ENCODE assay signal across 1 cellular context in the genomic region with DNA sequence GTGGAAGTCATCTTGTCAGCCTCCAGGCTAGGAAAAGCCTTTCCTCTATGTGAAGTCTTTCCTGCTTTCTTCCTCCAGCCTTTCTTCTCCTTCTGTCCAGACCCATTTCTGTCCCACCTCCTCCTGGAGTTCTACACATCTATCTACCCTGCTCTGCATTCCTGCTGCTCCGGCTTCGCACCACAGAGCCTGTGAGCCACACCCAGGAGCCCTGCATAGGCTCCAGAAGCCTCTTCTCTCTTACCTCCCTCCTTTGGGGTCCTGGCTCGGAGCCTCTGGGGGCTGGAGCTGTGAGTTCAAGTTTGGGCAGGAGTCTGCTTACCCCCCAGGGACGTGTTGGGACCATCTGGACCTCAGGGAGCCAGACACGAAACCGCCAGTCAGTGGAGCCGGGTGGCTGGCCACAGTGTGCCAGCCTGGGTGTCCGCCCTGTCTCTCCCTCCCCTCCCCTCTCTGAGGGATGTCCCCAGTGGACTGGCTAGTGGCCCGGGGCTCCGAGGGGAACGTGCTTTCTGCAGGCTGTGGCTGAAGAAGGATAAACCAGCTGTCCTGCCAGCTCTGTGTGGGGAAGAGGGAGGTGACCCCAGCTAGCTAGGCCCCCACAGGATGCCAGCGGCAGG.
TF ChIP-seq lines count a peak whose summit lies in the region.

No MANE protein-coding gene starts in this region.

TF ChIP-seq in GM23338, 12 proteins besides CTCF, POLR2A, EP300 and RAD21 (continued from another document):
- TF ChIP-seq, protein P1, sequence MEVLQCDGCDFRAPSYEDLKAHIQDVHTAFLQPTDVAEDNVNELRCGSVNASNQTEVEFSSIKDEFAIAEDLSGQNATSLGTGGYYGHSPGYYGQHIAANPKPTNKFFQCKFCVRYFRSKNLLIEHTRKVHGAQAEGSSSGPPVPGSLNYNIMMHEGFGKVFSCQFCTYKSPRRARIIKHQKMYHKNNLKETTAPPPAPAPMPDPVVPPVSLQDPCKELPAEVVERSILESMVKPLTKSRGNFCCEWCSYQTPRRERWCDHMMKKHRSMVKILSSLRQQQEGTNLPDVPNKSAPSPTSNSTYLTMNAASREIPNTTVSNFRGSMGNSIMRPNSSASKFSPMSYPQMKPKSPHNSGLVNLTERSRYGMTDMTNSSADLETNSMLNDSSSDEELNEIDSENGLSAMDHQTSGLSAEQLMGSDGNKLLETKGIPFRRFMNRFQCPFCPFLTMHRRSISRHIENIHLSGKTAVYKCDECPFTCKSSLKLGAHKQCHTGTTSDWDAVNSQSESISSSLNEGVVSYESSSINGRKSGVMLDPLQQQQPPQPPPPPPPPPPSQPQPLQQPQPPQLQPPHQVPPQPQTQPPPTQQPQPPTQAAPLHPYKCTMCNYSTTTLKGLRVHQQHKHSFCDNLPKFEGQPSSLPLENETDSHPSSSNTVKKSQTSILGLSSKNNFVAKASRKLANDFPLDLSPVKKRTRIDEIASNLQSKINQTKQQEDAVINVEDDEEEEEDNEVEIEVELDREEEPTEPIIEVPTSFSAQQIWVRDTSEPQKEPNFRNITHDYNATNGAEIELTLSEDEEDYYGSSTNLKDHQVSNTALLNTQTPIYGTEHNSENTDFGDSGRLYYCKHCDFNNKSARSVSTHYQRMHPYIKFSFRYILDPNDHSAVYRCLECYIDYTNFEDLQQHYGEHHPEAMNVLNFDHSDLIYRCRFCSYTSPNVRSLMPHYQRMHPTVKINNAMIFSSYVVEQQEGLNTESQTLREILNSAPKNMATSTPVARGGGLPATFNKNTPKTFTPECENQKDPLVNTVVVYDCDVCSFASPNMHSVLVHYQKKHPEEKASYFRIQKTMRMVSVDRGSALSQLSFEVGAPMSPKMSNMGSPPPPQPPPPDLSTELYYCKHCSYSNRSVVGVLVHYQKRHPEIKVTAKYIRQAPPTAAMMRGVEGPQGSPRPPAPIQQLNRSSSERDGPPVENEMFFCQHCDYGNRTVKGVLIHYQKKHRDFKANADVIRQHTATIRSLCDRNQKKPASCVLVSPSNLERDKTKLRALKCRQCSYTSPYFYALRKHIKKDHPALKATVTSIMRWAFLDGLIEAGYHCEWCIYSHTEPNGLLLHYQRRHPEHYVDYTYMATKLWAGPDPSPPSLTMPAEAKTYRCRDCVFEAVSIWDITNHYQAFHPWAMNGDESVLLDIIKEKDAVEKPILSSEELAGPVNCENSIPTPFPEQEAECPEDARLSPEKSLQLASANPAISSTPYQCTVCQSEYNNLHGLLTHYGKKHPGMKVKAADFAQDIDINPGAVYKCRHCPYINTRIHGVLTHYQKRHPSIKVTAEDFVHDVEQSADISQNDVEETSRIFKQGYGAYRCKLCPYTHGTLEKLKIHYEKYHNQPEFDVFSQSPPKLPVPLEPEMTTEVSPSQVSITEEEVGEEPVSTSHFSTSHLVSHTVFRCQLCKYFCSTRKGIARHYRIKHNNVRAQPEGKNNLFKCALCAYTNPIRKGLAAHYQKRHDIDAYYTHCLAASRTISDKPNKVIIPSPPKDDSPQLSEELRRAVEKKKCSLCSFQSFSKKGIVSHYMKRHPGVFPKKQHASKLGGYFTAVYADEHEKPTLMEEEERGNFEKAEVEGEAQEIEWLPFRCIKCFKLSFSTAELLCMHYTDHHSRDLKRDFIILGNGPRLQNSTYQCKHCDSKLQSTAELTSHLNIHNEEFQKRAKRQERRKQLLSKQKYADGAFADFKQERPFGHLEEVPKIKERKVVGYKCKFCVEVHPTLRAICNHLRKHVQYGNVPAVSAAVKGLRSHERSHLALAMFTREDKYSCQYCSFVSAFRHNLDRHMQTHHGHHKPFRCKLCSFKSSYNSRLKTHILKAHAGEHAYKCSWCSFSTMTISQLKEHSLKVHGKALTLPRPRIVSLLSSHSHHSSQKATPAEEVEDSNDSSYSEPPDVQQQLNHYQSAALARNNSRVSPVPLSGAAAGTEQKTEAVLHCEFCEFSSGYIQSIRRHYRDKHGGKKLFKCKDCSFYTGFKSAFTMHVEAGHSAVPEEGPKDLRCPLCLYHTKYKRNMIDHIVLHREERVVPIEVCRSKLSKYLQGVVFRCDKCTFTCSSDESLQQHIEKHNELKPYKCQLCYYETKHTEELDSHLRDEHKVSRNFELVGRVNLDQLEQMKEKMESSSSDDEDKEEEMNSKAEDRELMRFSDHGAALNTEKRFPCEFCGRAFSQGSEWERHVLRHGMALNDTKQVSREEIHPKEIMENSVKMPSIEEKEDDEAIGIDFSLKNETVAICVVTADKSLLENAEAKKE (CRISPR knock-in tag; IDR thresholded peaks at IDR 0.05) = no peak
- TF ChIP-seq POLR2AphosphoS5 (IDR thresholded peaks at IDR 0.05; ENCODE audit: low read depth) (no peak), CREB1 (CRISPR knock-in tag; IDR thresholded peaks at IDR 0.05; ENCODE audit: low read depth) (no peak)
